Comparison of ENCODE assay signal across 17 cellular contexts in genomic region chr1:87636198-87636892, GRCh38.
DNase-seq lines count a peak whose midpoint lies in the region; ATAC-seq and TF ChIP-seq lines count a peak whose summit lies in the region.
"Had no signal": no experiment of that assay in that cellular context is flagged by ENCODE, and none has a peak within 500 bp of the region (broad histone marks: within the 10 kb centered on the region; RNA-seq: fewer than 3 reads in every experiment).

No MANE protein-coding gene starts in this region.

- POLR2A ChIA-PET in HEK293 (lab: Yijun Ruan, JAX) (no interaction called here), WTC11 (lab: Charles Lee) (interaction anchor here (1.0 kb wide), 1 partner anchor 8 kb away, joined by 3 read pairs; no protein-coding TSS in a partner anchor)

- no peaks in the 10 kb centered on the region for H3K9me3 ChIP-seq in HEK293 (ENCODE audit: control insufficient read depth, insufficient read depth, low read depth, low read length)
- peaks cover 6% of the 10 kb centered on the region for H3K9me3 ChIP-seq in iPS-18c (ENCODE audit: control insufficient read depth, insufficient read depth, low read length)
- H3K9me3 ChIP-seq in upper lobe of right lung: no peaks in the 10 kb centered on the region
- H3K9me3 ChIP-seq in ovary: no peaks in the 10 kb centered on the region

- H3K4me1 Mint-ChIP-seq in WTC11: peaks cover 6% of the 10 kb centered on the region
- H3K4me1 Mint-ChIP-seq: CD4-positive, alpha-beta memory T cell had no signal

- TF ChIP-seq EP300 in ovary (IDR thresholded peaks at IDR 0.05): no peak

- CTCF ChIA-PET in HEK293 (lab: Yijun Ruan, JAX): no interaction called here
- CTCF ChIA-PET in WTC11 (lab: Charles Lee): no interaction called here

- H3K4me3 ChIP-seq in HEK293 (ENCODE audit: low read depth, low read length): no peak overlapping the region
- peak overlapping the region; percentile 3; the same call in 1 of the 2 replicates for H3K4me3 ChIP-seq in iPS-18c (ENCODE audit: insufficient read depth, low read depth, low read length)
- H3K4me3 ChIP-seq in upper lobe of right lung: no peak overlapping the region
- H3K4me3 ChIP-seq in ovary: no peak overlapping the region
- H3K4me3 ChIP-seq: GM23338 had no signal

- no peak overlapping the region for H3K4me3 Mint-ChIP-seq in WTC11
- H3K4me3 Mint-ChIP-seq: CD4-positive, alpha-beta memory T cell; GM23338; H9 had no signal

- TF ChIP-seq CTCF in HEK293 (tag by site-specific recombination; IDR thresholded peaks at IDR 0.05) (no peak), WTC11 (IDR thresholded peaks at IDR 0.05) (no peak), upper lobe of right lung (IDR thresholded peaks at IDR 0.05) (no peak), ovary (IDR thresholded peaks at IDR 0.05) (no peak)

- no peak for ATAC-seq in WTC11
- ATAC-seq in upper lobe of right lung: peak; percentile 22
- ATAC-seq: GM23338, HCT116 had no signal

- no peak overlapping the region for H3K27ac ChIP-seq in HEK293 (ENCODE audit: extremely low read depth, low read depth, low read length)
- H3K27ac ChIP-seq in upper lobe of right lung: no peak overlapping the region
- no peak overlapping the region for H3K27ac ChIP-seq in ovary

- TF ChIP-seq POLR2A in ovary (IDR thresholded peaks at IDR 0.05): no peak

- H3K4me1 ChIP-seq in HEK293 (ENCODE audit: control insufficient read depth, insufficient read depth, low read length) (no peaks in the 10 kb centered on the region; the same call in 1 of the 2 replicates), upper lobe of right lung (no peaks in the 10 kb centered on the region), ovary (ENCODE audit: insufficient read depth) (no peaks in the 10 kb centered on the region)

- H3K27me3 Mint-ChIP-seq in WTC11 (ENCODE audit: low read depth): peaks cover 2% of the 10 kb centered on the region; the same call in 1 of the 2 replicates

- H3K36me3 ChIP-seq in HEK293 (ENCODE audit: control insufficient read depth in 2 of 2, insufficient read depth in 1 of 2, low read length in 2 of 2): no peaks in the 10 kb centered on the region
- H3K36me3 ChIP-seq in upper lobe of right lung: no peaks in the 10 kb centered on the region
- no peaks in the 10 kb centered on the region for H3K36me3 ChIP-seq in ovary

- H3K9me3 Mint-ChIP-seq in WTC11: peaks cover 50% of the 10 kb centered on the region

- intact Hi-C loops in upper lobe of right lung (cut with DNase I): no loop called here
- intact Hi-C loops in ovary (cut with DNase I): no loop called here

- DNase-seq in WTC11 (ENCODE audit: low spot score) (no peak), upper lobe of right lung (no peak), ovary (no peak), NCI-H1694 treated with DMSO at 0.1 percent for 48 hours (lab: John Stamatoyannopoulos, UW) (no peak), NCI-H2227 treated with DMSO at 0.1 percent for 48 hours (lab: John Stamatoyannopoulos, UW) (no peak)
- DNase-seq: C1 segment of cervical spinal cord; Calu3; CD4-positive, alpha-beta memory T cell; COR-L47; DMS53; DMS79 treated with DMSO at 0.1 percent for 48 hours; GF-D8; H9 had no signal

- WGBS in ovary, 3 donors: 97% methylated on average over 26 to 28 of the region's 28 CpGs

- H3K36me3 Mint-ChIP-seq in WTC11: peaks cover 52% of the 10 kb centered on the region
- H3K36me3 Mint-ChIP-seq: CD4-positive, alpha-beta memory T cell had no signal

- no peak overlapping the region for H3K27ac Mint-ChIP-seq in WTC11
- H3K27ac Mint-ChIP-seq: CD4-positive, alpha-beta memory T cell; GM23338; H9 had no signal

- H3K27me3 ChIP-seq in upper lobe of right lung: no peaks in the 10 kb centered on the region
- H3K27me3 ChIP-seq in ovary: no peaks in the 10 kb centered on the region

TF ChIP-seq in HEK293, 187 proteins besides CTCF, POLR2A, EP300 and RAD21 (continues in another document):
- TF ChIP-seq ZNF610 (tag by site-specific recombination; IDR thresholded peaks at IDR 0.05; ENCODE audit: borderline replicate concordance) (peak; percentile 44; the same call in 1 of the 2 replicates), BCL11B (tag by site-specific recombination; IDR thresholded peaks at IDR 0.05; ENCODE audit: low read depth) (no peak), ZNF266 (tag by site-specific recombination; IDR thresholded peaks at IDR 0.05; ENCODE audit: low read depth) (no peak), ZBTB17 (tag by site-specific recombination; IDR thresholded peaks at IDR 0.05) (no peak), ZNF211 (tag by site-specific recombination; IDR thresholded peaks at IDR 0.05; ENCODE audit: low read depth) (no peak), ZNF549 (tag by site-specific recombination; IDR thresholded peaks at IDR 0.05) (0 out of 2 replicates have a peak, but pooled peaks have one; percentile 26), REPIN1 (tag by site-specific recombination; IDR thresholded peaks at IDR 0.05; ENCODE audit: low read depth) (no peak), ZNF510 (tag by site-specific recombination; IDR thresholded peaks at IDR 0.05; ENCODE audit: insufficient replicate concordance) (peak; percentile 6), ZNF18 (tag by site-specific recombination; IDR thresholded peaks at IDR 0.05) (no peak), TRIM28 (IDR thresholded peaks at IDR 0.05; ENCODE audit: borderline replicate concordance, low read length) (peak; percentile 53; the same call in 1 of the 2 replicates), ZNF747 (tag by site-specific recombination; IDR thresholded peaks at IDR 0.05) (no peak), ZFP41 (tag by site-specific recombination; IDR thresholded peaks at IDR 0.05; ENCODE audit: borderline replicate concordance) (no peak), ZNF416 (tag by site-specific recombination; IDR thresholded peaks at IDR 0.05) (no peak), ZNF571 (tag by site-specific recombination; IDR thresholded peaks at IDR 0.05) (no peak), ZBTB20 (tag by site-specific recombination; IDR thresholded peaks at IDR 0.05) (no peak)

TF ChIP-seq in WTC11, 78 proteins besides CTCF, POLR2A, EP300 and RAD21 (continues in another document):
- no peak for TF ChIP-seq USF1 (CRISPR knock-in tag; IDR thresholded peaks at IDR 0.05)
- TF ChIP-seq E2F4 (CRISPR knock-in tag; IDR thresholded peaks at IDR 0.05; ENCODE audit: borderline replicate concordance, low read depth): 0 out of 2 replicates have a peak, but pooled peaks have one; percentile 46
- TF ChIP-seq TEAD4 (CRISPR knock-in tag; IDR thresholded peaks at IDR 0.05): no peak
- 0 out of 2 replicates have a peak, but pooled peaks have one; percentile 47 for TF ChIP-seq RELA (CRISPR knock-in tag; IDR thresholded peaks at IDR 0.05; ENCODE audit: borderline replicate concordance)
- TF ChIP-seq, protein P1, sequence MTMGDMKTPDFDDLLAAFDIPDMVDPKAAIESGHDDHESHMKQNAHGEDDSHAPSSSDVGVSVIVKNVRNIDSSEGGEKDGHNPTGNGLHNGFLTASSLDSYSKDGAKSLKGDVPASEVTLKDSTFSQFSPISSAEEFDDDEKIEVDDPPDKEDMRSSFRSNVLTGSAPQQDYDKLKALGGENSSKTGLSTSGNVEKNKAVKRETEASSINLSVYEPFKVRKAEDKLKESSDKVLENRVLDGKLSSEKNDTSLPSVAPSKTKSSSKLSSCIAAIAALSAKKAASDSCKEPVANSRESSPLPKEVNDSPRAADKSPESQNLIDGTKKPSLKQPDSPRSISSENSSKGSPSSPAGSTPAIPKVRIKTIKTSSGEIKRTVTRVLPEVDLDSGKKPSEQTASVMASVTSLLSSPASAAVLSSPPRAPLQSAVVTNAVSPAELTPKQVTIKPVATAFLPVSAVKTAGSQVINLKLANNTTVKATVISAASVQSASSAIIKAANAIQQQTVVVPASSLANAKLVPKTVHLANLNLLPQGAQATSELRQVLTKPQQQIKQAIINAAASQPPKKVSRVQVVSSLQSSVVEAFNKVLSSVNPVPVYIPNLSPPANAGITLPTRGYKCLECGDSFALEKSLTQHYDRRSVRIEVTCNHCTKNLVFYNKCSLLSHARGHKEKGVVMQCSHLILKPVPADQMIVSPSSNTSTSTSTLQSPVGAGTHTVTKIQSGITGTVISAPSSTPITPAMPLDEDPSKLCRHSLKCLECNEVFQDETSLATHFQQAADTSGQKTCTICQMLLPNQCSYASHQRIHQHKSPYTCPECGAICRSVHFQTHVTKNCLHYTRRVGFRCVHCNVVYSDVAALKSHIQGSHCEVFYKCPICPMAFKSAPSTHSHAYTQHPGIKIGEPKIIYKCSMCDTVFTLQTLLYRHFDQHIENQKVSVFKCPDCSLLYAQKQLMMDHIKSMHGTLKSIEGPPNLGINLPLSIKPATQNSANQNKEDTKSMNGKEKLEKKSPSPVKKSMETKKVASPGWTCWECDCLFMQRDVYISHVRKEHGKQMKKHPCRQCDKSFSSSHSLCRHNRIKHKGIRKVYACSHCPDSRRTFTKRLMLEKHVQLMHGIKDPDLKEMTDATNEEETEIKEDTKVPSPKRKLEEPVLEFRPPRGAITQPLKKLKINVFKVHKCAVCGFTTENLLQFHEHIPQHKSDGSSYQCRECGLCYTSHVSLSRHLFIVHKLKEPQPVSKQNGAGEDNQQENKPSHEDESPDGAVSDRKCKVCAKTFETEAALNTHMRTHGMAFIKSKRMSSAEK (CRISPR knock-in tag; IDR thresholded peaks at IDR 0.05; ENCODE audit: borderline replicate concordance): no peak
- TF ChIP-seq, protein P2, sequence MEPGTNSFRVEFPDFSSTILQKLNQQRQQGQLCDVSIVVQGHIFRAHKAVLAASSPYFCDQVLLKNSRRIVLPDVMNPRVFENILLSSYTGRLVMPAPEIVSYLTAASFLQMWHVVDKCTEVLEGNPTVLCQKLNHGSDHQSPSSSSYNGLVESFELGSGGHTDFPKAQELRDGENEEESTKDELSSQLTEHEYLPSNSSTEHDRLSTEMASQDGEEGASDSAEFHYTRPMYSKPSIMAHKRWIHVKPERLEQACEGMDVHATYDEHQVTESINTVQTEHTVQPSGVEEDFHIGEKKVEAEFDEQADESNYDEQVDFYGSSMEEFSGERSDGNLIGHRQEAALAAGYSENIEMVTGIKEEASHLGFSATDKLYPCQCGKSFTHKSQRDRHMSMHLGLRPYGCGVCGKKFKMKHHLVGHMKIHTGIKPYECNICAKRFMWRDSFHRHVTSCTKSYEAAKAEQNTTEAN (CRISPR knock-in tag; IDR thresholded peaks at IDR 0.05): no peak
